In the genomic region with DNA sequence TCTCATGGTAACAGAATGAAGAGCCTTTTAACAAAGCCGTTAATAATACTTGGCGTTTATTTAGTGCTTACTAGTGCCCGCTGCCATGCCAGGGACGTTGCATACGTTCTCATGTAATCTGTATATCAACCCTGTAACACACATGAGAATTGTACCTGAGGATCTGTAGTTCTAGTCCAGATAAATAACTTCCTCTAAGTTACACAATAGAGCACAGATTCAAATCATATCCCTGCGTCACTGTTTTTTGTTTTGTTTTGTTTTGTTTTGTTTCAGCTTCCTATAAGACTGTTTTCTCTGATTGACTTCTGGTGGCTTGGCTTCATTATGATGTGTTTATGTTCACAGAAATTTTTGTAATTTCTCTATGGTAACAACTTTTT, we compare ENCODE assay signal across 8 cellular contexts. TPM values are rescaled to one million over a fixed set of nuclear protein-coding genes. Genes with fewer than 3 reads are reported as not detected.
DNase-seq lines count a peak whose midpoint lies in the region; FAIRE-seq and TF ChIP-seq lines count a peak whose summit lies in the region.

No MANE protein-coding gene starts in this region.

- H3K27ac Mint-ChIP-seq in activated CD4-positive, alpha-beta T cell treated with anti-CD3 and anti-CD28 coated beads, Interleukin-2, amount 10 ng/mL, durations not matched to agents 24 days and 14 days: peak overlapping the region; percentile 83

- H3K4me3 Mint-ChIP-seq in activated CD4-positive, alpha-beta T cell treated with anti-CD3 and anti-CD28 coated beads, Interleukin-2, amount 10 ng/mL, durations not matched to agents 24 days and 14 days: peak overlapping the region; percentile 95

- H3K9ac ChIP-seq in SK-N-MC (ENCODE audit: insufficient read length): peak overlapping the region; percentile 68

- intact Hi-C loops in activated CD4-positive, alpha-beta T cell treated with anti-CD3 and anti-CD28 coated beads, Interleukin-2, amount 10 ng/mL, durations not matched to agents 24 days and 14 days (cut with micrococcal nuclease): loop anchor here (1.0 to 5.0 kb wide), 5 partner anchors 12 to 648 kb away; partner anchors contain the start of genes ZKSCAN4, ZKSCAN8 and ZSCAN26

- H3K9me3 ChIP-seq in SK-N-MC (ENCODE audit: low read depth, low read length) (no peaks in the 10 kb centered on the region), small intestine (ENCODE audit: control insufficient read depth, low read depth) (no peaks in the 10 kb centered on the region)

- H3K4me1 ChIP-seq in small intestine (ENCODE audit: control insufficient read depth in 2 of 2, insufficient read depth in 1 of 2, low read depth in 1 of 2, low read length in 1 of 2): peaks cover 0 to 2% of the 10 kb centered on the region in 2 donors

- peaks cover 53% of the 10 kb centered on the region for H3K36me3 ChIP-seq in SK-N-MC (ENCODE audit: insufficient read depth, low read length)
- peaks cover 2 to 9% of the 10 kb centered on the region in 2 donors for H3K36me3 ChIP-seq in small intestine (ENCODE audit: control insufficient read depth in 2 of 2, insufficient read depth in 2 of 2, low read length in 2 of 2)

- DNase-seq in activated CD4-positive, alpha-beta T cell treated with anti-CD3 and anti-CD28 coated beads, Interleukin-2, amount 10 ng/mL, durations not matched to agents 24 days and 14 days: no peak
- DNase-seq in activated CD4-positive, alpha-beta T cell treated with anti-CD3 and anti-CD28 coated beads, Interleukin-2, amount 50 U/mL, for 48 hours: no peak
- DNase-seq in SK-N-MC (ENCODE audit: low read depth, low spot score) (no peak), foreskin fibroblast (no peak), small intestine (no peak), DMS79 treated with DMSO at 0.1 percent for 48 hours (lab: John Stamatoyannopoulos, UW) (no peak), COR-L47 (lab: John Stamatoyannopoulos, UW) (no peak), pons (ENCODE audit: low spot score) (no peak)

- H3K4me3 ChIP-seq in SK-N-MC: peak overlapping the region; percentile 90
- peak overlapping the region; percentile 61 to 73 for H3K4me3 ChIP-seq in foreskin fibroblast (ENCODE audit: low read depth in 1 of 2, low read length in 2 of 2)
- H3K4me3 ChIP-seq in small intestine (ENCODE audit: low read depth in 1 of 2, low read length in 2 of 2): peak overlapping the region; percentile 59 to 72

- H3K27me3 ChIP-seq in small intestine (ENCODE audit: control insufficient read depth in 2 of 2, insufficient read depth in 2 of 2, low read length in 2 of 2): no peaks in the 10 kb centered on the region

- H3K27ac ChIP-seq in SK-N-MC (no peak overlapping the region), small intestine (ENCODE audit: low read depth in 1 of 2, low read length in 1 of 2) (peak overlapping the region; percentile 77 to 80)

- H3K4me1 Mint-ChIP-seq in activated CD4-positive, alpha-beta T cell treated with anti-CD3 and anti-CD28 coated beads, Interleukin-2, amount 10 ng/mL, durations not matched to agents 24 days and 14 days: peaks cover 50% of the 10 kb centered on the region

- no peak for FAIRE-seq in small intestine (lab: Jason Lieb, UNC)

- H3K36me3 Mint-ChIP-seq in activated CD4-positive, alpha-beta T cell treated with anti-CD3 and anti-CD28 coated beads, Interleukin-2, amount 10 ng/mL, durations not matched to agents 24 days and 14 days (ENCODE audit: low read depth): peaks cover 49% of the 10 kb centered on the region

- no peak for TF ChIP-seq CTCF in foreskin fibroblast (IDR thresholded peaks at IDR 0.05; ENCODE audit: low read depth, low read length)

- no peaks in the 10 kb centered on the region for H3K9me3 Mint-ChIP-seq in activated CD4-positive, alpha-beta T cell treated with anti-CD3 and anti-CD28 coated beads, Interleukin-2, amount 10 ng/mL, durations not matched to agents 24 days and 14 days

- WGBS in small intestine, 3 donors: 3 to 10% (median 4%) methylated on average over 6 of the region's 6 CpGs

- no peaks in the 10 kb centered on the region for H3K27me3 Mint-ChIP-seq in activated CD4-positive, alpha-beta T cell treated with anti-CD3 and anti-CD28 coated beads, Interleukin-2, amount 10 ng/mL, durations not matched to agents 24 days and 14 days

RNA-seq across cellular contexts. Expression of gene ZSCAN16, which starts 0.6 kb away (rescaled TPM):
- 3.0 and 4.0 TPM in 2 replicates for total RNA-seq in activated CD4-positive, alpha-beta T cell treated with anti-CD3 and anti-CD28 coated beads, Interleukin-2, amount 10 ng/mL, durations not matched to agents 24 days and 14 days
- 10 to 100 TPM in 2 of 3 donors, 1 to 10 TPM in 1; 8.6 to 15.4 (median 11.3) TPM for polyA plus RNA-seq in small intestine

RNA-seq across cellular contexts. Expression of gene ZKSCAN8, which starts 16.7 kb away (rescaled TPM):
- total RNA-seq in activated CD4-positive, alpha-beta T cell treated with anti-CD3 and anti-CD28 coated beads, Interleukin-2, amount 10 ng/mL, durations not matched to agents 24 days and 14 days: 17.6 and 17.7 TPM in 2 replicates
- 1 to 10 TPM; 1.1 to 3.0 (median 1.6) TPM for polyA plus RNA-seq in small intestine

RNA-seq across cellular contexts. Expression of gene ZNF165, which starts 44.6 kb away (rescaled TPM):
- 0.26 and 0.47 TPM in 2 replicates for total RNA-seq in activated CD4-positive, alpha-beta T cell treated with anti-CD3 and anti-CD28 coated beads, Interleukin-2, amount 10 ng/mL, durations not matched to agents 24 days and 14 days
- polyA plus RNA-seq in small intestine: 1 to 10 TPM; 2.7 to 4.3 (median 4.1) TPM
